1 cellular context compared by ENCODE assay signal in genomic region chr2:202269585-202269984, GRCh38.
TF ChIP-seq lines count a peak whose summit lies in the region.

No MANE protein-coding gene starts in this region.

TF ChIP-seq in K562, 482 proteins besides CTCF, POLR2A, EP300 and RAD21 (continues in another document):
- TF ChIP-seq TOE1 (IDR thresholded peaks at IDR 0.05; ENCODE audit: borderline replicate concordance), result peak; percentile 64; the same call in 1 of the 2 replicates
- TF ChIP-seq TOE1 (CRISPR knock-in tag; IDR thresholded peaks at IDR 0.05; ENCODE audit: borderline replicate concordance, low read depth), result no peak
- TF ChIP-seq LARP7 (IDR thresholded peaks at IDR 0.05), result 0 out of 2 replicates have a peak, but pooled peaks have one; percentile 50
- TF ChIP-seq ZBTB33 (CRISPR knock-in tag; IDR thresholded peaks at IDR 0.05), result peak; percentile 13; the same call in 1 of the 2 replicates
- peak in 1 of 3 experiments; percentile 11 for TF ChIP-seq YY1 (IDR thresholded peaks at IDR 0.05; ENCODE audit: borderline replicate concordance in 1 of 3, control insufficient read depth in 1 of 3, extremely low read depth in 1 of 3, insufficient read depth in 3 of 3, insufficient read length in 1 of 3, insufficient replicate concordance in 2 of 3, low read depth in 1 of 3, low read length in 2 of 3)
- peak in 1 of 2 experiments; percentile 16; a peak in 1 of 4 replicates for TF ChIP-seq SIN3A (IDR thresholded peaks at IDR 0.05; ENCODE audit: borderline replicate concordance in 2 of 2, control insufficient read depth in 1 of 2, low read depth in 2 of 2, low read length in 2 of 2)
- TF ChIP-seq PHB (CRISPR knock-in tag; IDR thresholded peaks at IDR 0.05), result no peak
- TF ChIP-seq NFYB (IDR thresholded peaks at IDR 0.05; ENCODE audit: extremely low read depth, insufficient read length), result no peak
- TF ChIP-seq USF1 (CRISPR knock-in tag; IDR thresholded peaks at IDR 0.05), result peak; percentile 81
- TF ChIP-seq TAF9B (IDR thresholded peaks at IDR 0.05; ENCODE audit: partially characterized antibody), result peak; percentile 53
- TF ChIP-seq BHLHE40 (IDR thresholded peaks at IDR 0.05; ENCODE audit: low read length), result peak; percentile 51; the same call in 1 of the 2 replicates
- TF ChIP-seq ZNF655 (CRISPR knock-in tag; IDR thresholded peaks at IDR 0.05), result no peak
- 0 out of 2 replicates have a peak, but pooled peaks have one; percentile 18 for TF ChIP-seq L3MBTL2 (IDR thresholded peaks at IDR 0.05)
- peak; percentile 59; the same call in 1 of the 2 replicates for TF ChIP-seq ZNF384 (IDR thresholded peaks at IDR 0.05; ENCODE audit: low read depth, low read length)
- TF ChIP-seq USF2 (CRISPR knock-in tag; IDR thresholded peaks at IDR 0.05), result peak; percentile 72
- 0 out of 2 replicates have a peak, but pooled peaks have one; percentile 8 for TF ChIP-seq BCOR (IDR thresholded peaks at IDR 0.05)
- TF ChIP-seq NKRF (IDR thresholded peaks at IDR 0.05; ENCODE audit: borderline replicate concordance), result peak; percentile 82
- no peak for TF ChIP-seq KAT7 (CRISPR knock-in tag; IDR thresholded peaks at IDR 0.05; ENCODE audit: borderline replicate concordance)
- peak; percentile 15; the same call in 1 of the 2 replicates for TF ChIP-seq NBN (IDR thresholded peaks at IDR 0.05; ENCODE audit: low read depth)
- TF ChIP-seq MNT (conservative IDR thresholded peaks at IDR 0.05), result peak; percentile 53 to 83; a peak in 3 of 4 replicates
- TF ChIP-seq HOMEZ (CRISPR knock-in tag; IDR thresholded peaks at IDR 0.05), result no peak
- no peak for TF ChIP-seq HMBOX1 (IDR thresholded peaks at IDR 0.05)
- TF ChIP-seq CBFA2T2 (conservative IDR thresholded peaks at IDR 0.05), result peak; percentile 25; the same call in 1 of the 2 replicates
- TF ChIP-seq MLLT1 (IDR thresholded peaks at IDR 0.05), result peak in 1 of 2 experiments; percentile 40; a peak in 1 of 4 replicates
- TF ChIP-seq TAL1 (IDR thresholded peaks at IDR 0.05), result no peak
- no peak for TF ChIP-seq HDAC3 (IDR thresholded peaks at IDR 0.05; ENCODE audit: borderline replicate concordance, partially characterized antibody)
- TF ChIP-seq CHCHD3 (CRISPR knock-in tag; IDR thresholded peaks at IDR 0.05), result no peak
- TF ChIP-seq MYC (IDR thresholded peaks at IDR 0.05; ENCODE audit: low read depth, low read length), result peak; percentile 62
- TF ChIP-seq MYC (CRISPR knock-in tag; IDR thresholded peaks at IDR 0.05; ENCODE audit: borderline replicate concordance, low read depth), result no peak
- no peak for TF ChIP-seq SFPQ (IDR thresholded peaks at IDR 0.05; ENCODE audit: low read depth, low read length)
- TF ChIP-seq ARID1B (IDR thresholded peaks at IDR 0.05), result 0 out of 2 replicates have a peak, but pooled peaks have one; percentile 21
- peak; percentile 68 for TF ChIP-seq TFE3 (CRISPR knock-in tag; IDR thresholded peaks at IDR 0.05)
- TF ChIP-seq HDAC1 (IDR thresholded peaks at IDR 0.05), result peak in 1 of 2 experiments; percentile 52; a peak in 2 of 4 replicates
- TF ChIP-seq DPF2 (IDR thresholded peaks at IDR 0.05), result peak; percentile 12; the same call in 1 of the 2 replicates
